In genomic region chr21:23067672-23068071, GRCh38 we compare ENCODE assay signal across 8 cellular contexts.
"Had no signal": no experiment of that assay in that cellular context is flagged by ENCODE, and none has a peak within 500 bp of the region (broad histone marks: within the 10 kb centered on the region; RNA-seq: fewer than 3 reads in every experiment).

No MANE protein-coding gene starts in this region.

- ATAC-seq: HCT116, K562 had no signal

- DNase-seq: GM23248, GOT3, H7, IMR-90 had no signal

- H3K4me3 ChIP-seq: GM23248, HAP-1, K562 had no signal

- H3K27ac ChIP-seq: GM23248 had no signal

- H3K9ac ChIP-seq: GM23248 had no signal

- H3K36me3 ChIP-seq: HAP-1 had no signal

- H3K9me3 ChIP-seq: HAP-1 had no signal

- H3K4me1 ChIP-seq: HAP-1 had no signal

- FAIRE-seq: HTR-8/SVneo, K562 had no signal
